In the genomic region with DNA sequence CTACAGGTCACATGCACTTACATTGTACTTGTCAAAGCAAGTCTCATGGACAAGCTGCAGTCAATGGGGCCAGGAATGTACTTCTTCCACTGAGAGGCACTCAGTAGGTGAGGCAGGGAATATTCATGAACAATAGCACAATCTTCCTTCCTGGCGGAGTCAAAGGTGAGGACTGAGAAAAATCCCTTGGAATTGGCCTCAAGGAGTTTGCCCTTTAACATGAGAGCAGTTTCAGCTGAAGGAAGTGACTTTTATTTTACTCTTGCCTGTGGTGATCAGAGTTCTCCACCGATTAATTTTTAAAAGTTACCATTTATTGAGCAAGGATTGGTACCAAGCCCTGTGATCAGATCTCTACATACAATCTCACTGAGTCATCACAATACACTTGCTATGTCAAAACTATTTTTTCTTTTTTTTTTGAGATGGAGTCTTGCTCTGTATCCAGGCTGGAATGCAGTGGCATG, we compare ENCODE assay signal across 14 cellular contexts. TPM values are rescaled to one million over a fixed set of nuclear protein-coding genes. Genes with fewer than 3 reads are reported as not detected.
DNase-seq lines count a peak whose midpoint lies in the region; ATAC-seq and TF ChIP-seq lines count a peak whose summit lies in the region.
"Had no signal": no experiment of that assay in that cellular context is flagged by ENCODE, and none has a peak within 500 bp of the region (broad histone marks: within the 10 kb centered on the region; RNA-seq: fewer than 3 reads in every experiment).

No MANE protein-coding gene starts in this region.

- peaks cover 3% of the 10 kb centered on the region; the same call in 1 of the 2 replicates for H3K27me3 Mint-ChIP-seq in HFFc6 (ENCODE audit: insufficient read depth)

- peak; percentile 8 for DNase-seq in HFFc6
- DNase-seq in brain microvascular endothelial cell = no peak
- DNase-seq in foreskin keratinocyte = peak; percentile 24 to 69
- DNase-seq in substantia nigra (lab: John Stamatoyannopoulos, UW) = no peak
- no peak for DNase-seq in activated CD4-positive, alpha-beta T cell treated with anti-CD3 and anti-CD28 coated beads for 48 hours
- DNase-seq in activated effector memory CD4-positive, alpha-beta T cell treated with anti-CD3 and anti-CD28 coated beads, Interleukin-2, amount 50 U/mL, for 16 hours = no peak
- DNase-seq: activated gamma-delta T cell treated with Interleukin-2 at 50 U/mL for 16 hours, C1 segment of cervical spinal cord, MG63, NCI-H2081, NCI-H526 had no signal

- H3K27ac Mint-ChIP-seq in HFFc6 = peak overlapping the region; percentile 88

- no peaks in the 10 kb centered on the region for H3K27me3 ChIP-seq in brain microvascular endothelial cell (replicated peaks)
- H3K27me3 ChIP-seq in foreskin keratinocyte = no peaks in the 10 kb centered on the region
- H3K27me3 ChIP-seq: MG63 had no signal

- TF ChIP-seq CTCF in HFFc6 (IDR thresholded peaks at IDR 0.05) (no peak), brain microvascular endothelial cell (IDR thresholded peaks at IDR 0.05; ENCODE audit: low read depth, low read length, missing control alignments) (no peak), foreskin keratinocyte (conservative IDR thresholded peaks at IDR 0.05) (no peak)

- peaks cover 38% of the 10 kb centered on the region for H3K4me1 Mint-ChIP-seq in HFFc6 (ENCODE audit: low read depth)

- in situ Hi-C loops in brain microvascular endothelial cell (cut with HindIII; ENCODE audit: low pct_ligation_motif_present, low sequenced_read_pairs) = no loop called here

- H3K4me3 Mint-ChIP-seq in HFFc6 = no peak overlapping the region
- H3K4me3 Mint-ChIP-seq: neural crest cell had no signal

- H3K9me3 Mint-ChIP-seq in HFFc6 = no peaks in the 10 kb centered on the region

- H3K4me3 ChIP-seq in brain microvascular endothelial cell (ENCODE audit: low read depth, low read length) = no peak overlapping the region
- H3K4me3 ChIP-seq: MG63 had no signal

- H3K36me3 ChIP-seq in brain microvascular endothelial cell (replicated peaks) = no peaks in the 10 kb centered on the region
- H3K36me3 ChIP-seq: MG63 had no signal

- no peaks in the 10 kb centered on the region for H3K36me3 Mint-ChIP-seq in HFFc6 (ENCODE audit: low read depth)

- H3K27ac ChIP-seq in brain microvascular endothelial cell = peak overlapping the region; percentile 5
- H3K27ac ChIP-seq in foreskin keratinocyte = no peak overlapping the region
- peak overlapping the region; percentile 50 for H3K27ac ChIP-seq in substantia nigra (ENCODE audit: low read depth, low read length, poor library complexity, severe bottlenecking)
- H3K27ac ChIP-seq: VCaP had no signal

- ATAC-seq in foreskin keratinocyte (no peak), HG02970 (IDR thresholded peaks at IDR 0.05; ENCODE audit: low FRiP score, unreplicated experiment) (no peak)

- H3K4me1 ChIP-seq in foreskin keratinocyte = peaks cover 13% of the 10 kb centered on the region

RNA-seq across cellular contexts. Expression of a gene that starts 11.2 kb away (rescaled TPM):
- 100 to 1,000 TPM; 160 to 173 (median 168) TPM for total RNA-seq in HFFc6 (2021; fragmentation: NEBNext Ultra II Directional; extraction: Animal tissue kit (Norgen Biotek cat#: 25700))
- total RNA-seq in foreskin keratinocyte = 177 and 204 TPM in 2 replicates
- 159 and 195 TPM in 2 replicates for polyA plus RNA-seq in foreskin keratinocyte

RNA-seq across cellular contexts. Expression of a gene that starts 33.1 kb away (rescaled TPM):
- 1 to 10 TPM; 2.4 to 3.7 (median 3.1) TPM for total RNA-seq in HFFc6 (2021; fragmentation: NEBNext Ultra II Directional; extraction: Animal tissue kit (Norgen Biotek cat#: 25700))
- total RNA-seq in foreskin keratinocyte = 2.4 and 4.8 TPM in 2 replicates
- 3.1 and 3.4 TPM in 2 replicates for polyA plus RNA-seq in foreskin keratinocyte

Comparison
In these comparisons a context has a peak if more than half of its experiments do, and no peak if none do; other contexts are left out.
1. DNase-seq: peak in HFFc6 (single experiment) and foreskin keratinocyte (2 of 2); none in brain microvascular endothelial cell (single experiment), substantia nigra (0 of 49), activated CD4-positive, alpha-beta T cell treated with anti-CD3 and anti-CD28 coated beads for 48 hours (single experiment) and activated effector memory CD4-positive, alpha-beta T cell treated with anti-CD3 and anti-CD28 coated beads, Interleukin-2, amount 50 U/mL, for 16 hours (single experiment).